In genomic region chr17:29042679-29043538, GRCh38 we compare ENCODE assay signal across 1 cellular context.
TF ChIP-seq lines count a peak whose summit lies in the region.

TSS of gene PIPOX (plus strand) at chr17:29043141. CDS start at chr17:29043226, 85 bp downstream.

TF ChIP-seq in HepG2, 621 proteins besides CTCF, POLR2A, EP300 and RAD21 (continued from another document and continues in another):
- TF ChIP-seq IKZF5 (CRISPR knock-in tag; IDR thresholded peaks at IDR 0.05): 0 out of 2 replicates have a peak, but pooled peaks have one; percentile 46
- TF ChIP-seq ATF2 (CRISPR knock-in tag; IDR thresholded peaks at IDR 0.05): peak; percentile 26; the same call in 1 of the 2 replicates
- TF ChIP-seq MATR3 (CRISPR knock-in tag; IDR thresholded peaks at IDR 0.05): no peak
- TF ChIP-seq SRSF1 (optimal IDR thresholded peaks at IDR 0.05; ENCODE audit: low read depth, low read length): peak; percentile 63
- peak; percentile 52; the same call in 1 of the 2 replicates for TF ChIP-seq ZNF317 (CRISPR knock-in tag; IDR thresholded peaks at IDR 0.05)
- TF ChIP-seq SOX5 (CRISPR knock-in tag; IDR thresholded peaks at IDR 0.05; ENCODE audit: borderline replicate concordance): peak; percentile 92
- TF ChIP-seq GLMP (CRISPR knock-in tag; IDR thresholded peaks at IDR 0.05; ENCODE audit: borderline replicate concordance): no peak
- no peak for TF ChIP-seq MEIS2 (CRISPR knock-in tag; IDR thresholded peaks at IDR 0.05)
- TF ChIP-seq CREB1 (IDR thresholded peaks at IDR 0.05): no peak
- TF ChIP-seq CREB1 (CRISPR knock-in tag; IDR thresholded peaks at IDR 0.05): peak; percentile 55
- no peak for TF ChIP-seq ZNF101 (CRISPR knock-in tag; IDR thresholded peaks at IDR 0.05; ENCODE audit: borderline replicate concordance, low read depth)
- no peak for TF ChIP-seq ZNF740 (CRISPR knock-in tag; IDR thresholded peaks at IDR 0.05)
- TF ChIP-seq KAT7 (CRISPR knock-in tag; IDR thresholded peaks at IDR 0.05; ENCODE audit: borderline replicate concordance): peak; percentile 62; the same call in 1 of the 2 replicates
- TF ChIP-seq TGIF2 (CRISPR knock-in tag; IDR thresholded peaks at IDR 0.05): peak; percentile 82; the same call in 1 of the 2 replicates
- no peak for TF ChIP-seq ZNF121 (CRISPR knock-in tag; IDR thresholded peaks at IDR 0.05)
- TF ChIP-seq CBX1 (IDR thresholded peaks at IDR 0.05; ENCODE audit: low read depth): peak; percentile 34
- TF ChIP-seq GTF2F1 (IDR thresholded peaks at IDR 0.05; ENCODE audit: low read length): 0 out of 2 replicates have a peak, but pooled peaks have one; percentile 43
- TF ChIP-seq NBN (conservative IDR thresholded peaks at IDR 0.05): no peak
- peak; percentile 89 for TF ChIP-seq ZNF225 (CRISPR knock-in tag; IDR thresholded peaks at IDR 0.05)
- TF ChIP-seq NONO (IDR thresholded peaks at IDR 0.05): no peak
- TF ChIP-seq NONO (CRISPR knock-in tag; conservative IDR thresholded peaks at IDR 0.05): 0 out of 2 replicates have a peak, but pooled peaks have one; percentile 42
- peak; percentile 89; the same call in 1 of the 2 replicates for TF ChIP-seq HNRNPL (IDR thresholded peaks at IDR 0.05; ENCODE audit: low read depth, low read length)
- no peak for TF ChIP-seq CC2D1A (CRISPR knock-in tag; IDR thresholded peaks at IDR 0.05)
- TF ChIP-seq ZNF296 (CRISPR knock-in tag; conservative IDR thresholded peaks at IDR 0.05): 0 out of 2 replicates have a peak, but pooled peaks have one; percentile 19
- no peak for TF ChIP-seq BHLHE40 (IDR thresholded peaks at IDR 0.05; ENCODE audit: low read length)
- no peak for TF ChIP-seq TCF7 (IDR thresholded peaks at IDR 0.05; ENCODE audit: low read depth)
- TF ChIP-seq ZBTB4 (CRISPR knock-in tag; IDR thresholded peaks at IDR 0.05; ENCODE audit: borderline replicate concordance): peak; percentile 41; the same call in 1 of the 2 replicates
- no peak for TF ChIP-seq PLSCR1 (CRISPR knock-in tag; IDR thresholded peaks at IDR 0.05; ENCODE audit: borderline replicate concordance)
- TF ChIP-seq CREB3 (CRISPR knock-in tag; IDR thresholded peaks at IDR 0.05): no peak
- TF ChIP-seq ZNF350 (CRISPR knock-in tag; IDR thresholded peaks at IDR 0.05; ENCODE audit: borderline replicate concordance, low read depth): peak; percentile 78; the same call in 1 of the 2 replicates
- TF ChIP-seq FOXA3 (CRISPR knock-in tag; IDR thresholded peaks at IDR 0.05): peak; percentile 52; the same call in 1 of the 2 replicates
- TF ChIP-seq ZFY (CRISPR knock-in tag; IDR thresholded peaks at IDR 0.05): peak; percentile 64
- TF ChIP-seq HNF4G (IDR thresholded peaks at IDR 0.05; ENCODE audit: borderline replicate concordance, low read depth, low read length): peak; percentile 92
- TF ChIP-seq HNF4G (CRISPR knock-in tag; IDR thresholded peaks at IDR 0.05; ENCODE audit: borderline replicate concordance, low read depth): peak; percentile 96
- TF ChIP-seq ZNF468 (CRISPR knock-in tag; IDR thresholded peaks at IDR 0.05): no peak
- no peak for TF ChIP-seq ZNF569 (CRISPR knock-in tag; IDR thresholded peaks at IDR 0.05; ENCODE audit: borderline replicate concordance)
- no peak for TF ChIP-seq ZNF281 (CRISPR knock-in tag; IDR thresholded peaks at IDR 0.05; ENCODE audit: borderline replicate concordance)
- TF ChIP-seq GZF1 (CRISPR knock-in tag; IDR thresholded peaks at IDR 0.05): peak; percentile 79
- TF ChIP-seq ATF4 (CRISPR knock-in tag; IDR thresholded peaks at IDR 0.05): no peak
- TF ChIP-seq ARNT2 (CRISPR knock-in tag; IDR thresholded peaks at IDR 0.05; ENCODE audit: low read depth): no peak
- TF ChIP-seq HOXA3 (CRISPR knock-in tag; IDR thresholded peaks at IDR 0.05): peak; percentile 92
- peak; percentile 46; the same call in 1 of the 2 replicates for TF ChIP-seq ZSCAN5A (CRISPR knock-in tag; IDR thresholded peaks at IDR 0.05; ENCODE audit: borderline replicate concordance)
- peak; percentile 41; the same call in 1 of the 2 replicates for TF ChIP-seq E2F5 (CRISPR knock-in tag; conservative IDR thresholded peaks at IDR 0.05)
- TF ChIP-seq ZXDC (CRISPR knock-in tag; IDR thresholded peaks at IDR 0.05): no peak
